In genomic region chr4:34412233-34412632, GRCh38 we compare ENCODE assay signal across 24 cellular contexts.
DNase-seq lines count a peak whose midpoint lies in the region; ATAC-seq, FAIRE-seq and TF ChIP-seq lines count a peak whose summit lies in the region.
"Had no signal": no experiment of that assay in that cellular context is flagged by ENCODE, and none has a peak within 500 bp of the region (broad histone marks: within the 10 kb centered on the region; RNA-seq: fewer than 3 reads in every experiment).

No MANE protein-coding gene starts in this region.

- no peak overlapping the region for H3K27ac ChIP-seq in MM.1S (ENCODE audit: low read length)
- H3K27ac ChIP-seq in GM12878 (ENCODE audit: control insufficient read depth, insufficient read depth): no peak overlapping the region
- H3K27ac ChIP-seq: 22Rv1, BLaER1, C4-2B had no signal

- H3F3A ChIP-seq in MM.1S (ENCODE audit: insufficient read depth, low read length): no peaks in the 10 kb centered on the region

- no peaks in the 10 kb centered on the region for H3K9me3 ChIP-seq in MM.1S (replicated peaks; ENCODE audit: insufficient read depth, low read length)
- H3K9me3 ChIP-seq in GM12878 (replicated peaks; ENCODE audit: control insufficient read depth, insufficient read depth, low read length): no peaks in the 10 kb centered on the region; the same call in 2 of the 3 replicates
- H3K9me3 ChIP-seq: BLaER1, Caco-2 had no signal

- H3K27me3 ChIP-seq in MM.1S (replicated peaks; ENCODE audit: insufficient read depth, low read length) (no peaks in the 10 kb centered on the region), GM12878 (replicated peaks in 1 of 2; ENCODE audit: control insufficient read depth in 2 of 2, insufficient read depth in 2 of 2, low read length in 1 of 2) (no peaks in the 10 kb centered on the region)
- H3K27me3 ChIP-seq: BLaER1 had no signal

- peak; percentile 53 for ATAC-seq in GM12878
- ATAC-seq in GM21423 (IDR thresholded peaks at IDR 0.05; ENCODE audit: unreplicated experiment): no peak
- ATAC-seq in HG02623 (IDR thresholded peaks at IDR 0.05; ENCODE audit: unreplicated experiment): no peak
- ATAC-seq: CD8-positive, alpha-beta T cell; GM23338; HCT116 had no signal

- no peak for TF ChIP-seq EP300 in GM12878 (IDR thresholded peaks at IDR 0.05; ENCODE audit: borderline replicate concordance in 1 of 2, control insufficient read depth in 1 of 2, low read depth in 2 of 2, low read length in 2 of 2)

- no peaks in the 10 kb centered on the region for H3K36me3 ChIP-seq in MM.1S (replicated peaks; ENCODE audit: insufficient read depth, low read length)
- H3K36me3 ChIP-seq in GM12878 (ENCODE audit: control insufficient read depth in 2 of 2, insufficient read depth in 2 of 2, low read length in 1 of 2): no peaks in the 10 kb centered on the region
- H3K36me3 ChIP-seq: BLaER1 had no signal

- RAD21 ChIA-PET in GM12878 (lab: Charles Lee; ENCODE audit: unreplicated experiment): no interaction called here

- H3K79me2 ChIP-seq in MM.1S (ENCODE audit: low read length): no peaks in the 10 kb centered on the region
- no peaks in the 10 kb centered on the region for H3K79me2 ChIP-seq in GM12878 (ENCODE audit: control insufficient read depth, insufficient read depth, low read length)

- no peak overlapping the region for H3K4me3 ChIP-seq in MM.1S (ENCODE audit: low read length)
- no peak overlapping the region for H3K4me3 ChIP-seq in GM12878
- H3K4me3 ChIP-seq: BLaER1, GM23338 had no signal

- in situ Hi-C loops in GM12878 (cut with MboI): no loop called here

- H3K27ac Mint-ChIP-seq in activated naive CD4-positive, alpha-beta T cell treated with anti-CD3 and anti-CD28 coated beads, Interleukin-2, amount 10 ng/mL, durations not matched to agents 7 days and 5 days: no peak overlapping the region
- H3K27ac Mint-ChIP-seq: B cell; CD4-positive, CD25-positive, alpha-beta regulatory T cell; CD8-positive, alpha-beta T cell; GM23338; H9 had no signal

- no peak overlapping the region for H3K4me3 Mint-ChIP-seq in activated naive CD4-positive, alpha-beta T cell treated with anti-CD3 and anti-CD28 coated beads, Interleukin-2, amount 10 ng/mL, durations not matched to agents 7 days and 5 days
- H3K4me3 Mint-ChIP-seq: B cell; CD4-positive, CD25-positive, alpha-beta regulatory T cell; CD8-positive, alpha-beta T cell; GM23338; H9 had no signal

- no peak overlapping the region for H2AFZ ChIP-seq in MM.1S (ENCODE audit: low read length)
- no peak overlapping the region for H2AFZ ChIP-seq in GM12878 (ENCODE audit: control insufficient read depth, low read depth, low read length)
- H2AFZ ChIP-seq: GM23338 had no signal

- H3K36me3 Mint-ChIP-seq in activated naive CD4-positive, alpha-beta T cell treated with anti-CD3 and anti-CD28 coated beads, Interleukin-2, amount 10 ng/mL, durations not matched to agents 7 days and 5 days: no peaks in the 10 kb centered on the region
- H3K36me3 Mint-ChIP-seq: CD4-positive, CD25-positive, alpha-beta regulatory T cell; CD8-positive, alpha-beta T cell had no signal

- POLR2A ChIA-PET in GM12878 (lab: Charles Lee): no interaction called here

- SMC1A ChIA-PET in GM12878 (lab: Charles Lee; ENCODE audit: uncharacterized antibody, unreplicated experiment): no interaction called here

- H3K27me3 Mint-ChIP-seq in activated naive CD4-positive, alpha-beta T cell treated with anti-CD3 and anti-CD28 coated beads, Interleukin-2, amount 10 ng/mL, durations not matched to agents 7 days and 5 days: no peaks in the 10 kb centered on the region
- H3K27me3 Mint-ChIP-seq: B cell; CD4-positive, CD25-positive, alpha-beta regulatory T cell had no signal

- TF ChIP-seq POLR2A in GM12878 (IDR thresholded peaks at IDR 0.05; ENCODE audit: low read depth, low read length): no peak

- H3K9ac ChIP-seq in MM.1S (ENCODE audit: low read length) (no peak overlapping the region), GM12878 (ENCODE audit: control insufficient read depth, insufficient read depth, low read length) (no peak overlapping the region)
- H3K9ac ChIP-seq: BLaER1 had no signal

- BruUV-seq in GM12878 (replicated peaks; lab: Mats Ljungman, UMichigan): no TSS peak

- no peak for TF ChIP-seq RAD21 in GM12878 (IDR thresholded peaks at IDR 0.05; ENCODE audit: insufficient read depth, low read depth, low read length)

- DNase-seq in SIG-M5 treated with dmso at 0.1 percent for 504 hours (lab: John Stamatoyannopoulos, UW; ENCODE audit: unreplicated experiment) (peak; percentile 4), SIG-M5 (lab: John Stamatoyannopoulos, UW) (no peak), MM.1S (peak; percentile 9), GM12878 (ENCODE audit: low read depth, low spot score) (no peak), NCI-H1105 (lab: John Stamatoyannopoulos, UW) (no peak)
- DNase-seq in activated naive CD4-positive, alpha-beta T cell treated with anti-CD3 and anti-CD28 coated beads, Interleukin-2, amount 10 ng/mL, durations not matched to agents 7 days and 5 days: no peak
- DNase-seq: Caco-2; CD4-positive, CD25-positive, alpha-beta regulatory T cell; CD8-positive, alpha-beta T cell; DMS153; DND-41; H9 had no signal

- no peaks in the 10 kb centered on the region for H3K9me2 ChIP-seq in MM.1S (replicated peaks; ENCODE audit: insufficient read depth, low read length)

- no peaks in the 10 kb centered on the region for H3K4me1 ChIP-seq in MM.1S (ENCODE audit: low read length)
- H3K4me1 ChIP-seq in GM12878 (ENCODE audit: control insufficient read depth, insufficient read depth, low read length): no peaks in the 10 kb centered on the region
- H3K4me1 ChIP-seq: BLaER1, Caco-2 had no signal

- no peak for FAIRE-seq in GM12878 (lab: Jason Lieb, UNC)
- FAIRE-seq: A204.1, G401.6, GM18507, GM19239 had no signal

- H3K4me2 ChIP-seq in MM.1S (ENCODE audit: low read depth, low read length) (no peak overlapping the region), GM12878 (ENCODE audit: control insufficient read depth, insufficient read depth) (no peak overlapping the region)
- H3K4me2 ChIP-seq: BLaER1, GM23338 had no signal

- no peaks in the 10 kb centered on the region for H3K4me1 Mint-ChIP-seq in activated naive CD4-positive, alpha-beta T cell treated with anti-CD3 and anti-CD28 coated beads, Interleukin-2, amount 10 ng/mL, durations not matched to agents 7 days and 5 days
- H3K4me1 Mint-ChIP-seq: B cell; CD4-positive, CD25-positive, alpha-beta regulatory T cell; GM23338; H9 had no signal

- H3K9me3 Mint-ChIP-seq in activated naive CD4-positive, alpha-beta T cell treated with anti-CD3 and anti-CD28 coated beads, Interleukin-2, amount 10 ng/mL, durations not matched to agents 7 days and 5 days: peaks cover 16% of the 10 kb centered on the region

- TF ChIP-seq CTCF in MM.1S (IDR thresholded peaks at IDR 0.05; ENCODE audit: low read length) (no peak), GM12878 (IDR thresholded peaks at IDR 0.05 in 2 of 3, conservative IDR thresholded peaks at IDR 0.05 in 1 of 3; ENCODE audit: control insufficient read depth in 2 of 3, extremely low read depth in 1 of 3, insufficient read depth in 1 of 3, low read depth in 3 of 3, low read length in 3 of 3) (no peak)

- no peaks in the 10 kb centered on the region for H4K20me1 ChIP-seq in MM.1S (ENCODE audit: insufficient read depth, low read length)
- no peaks in the 10 kb centered on the region for H4K20me1 ChIP-seq in GM12878 (ENCODE audit: control insufficient read depth, insufficient read depth)
- H4K20me1 ChIP-seq: BLaER1 had no signal

- CTCF ChIA-PET in GM12878 (lab: Yijun Ruan, JAX): no interaction called here
- CTCF ChIA-PET in activated naive CD4-positive, alpha-beta T cell treated with anti-CD3 and anti-CD28 coated beads, Interleukin-2, amount 10 ng/mL, durations not matched to agents 7 days and 5 days (lab: Charles Lee): no interaction called here

- intact Hi-C loops in GM12878 (cut with micrococcal nuclease; ENCODE audit: unreplicated experiment): no loop called here

- WGBS in GM12878 (ENCODE audit: insufficient coverage, insufficient replicate concordance, low lambda C conversion rate, missing lambda C conversion rate): 12% methylated on average over 2 of the region's 2 CpGs

TF ChIP-seq in GM12878, 131 proteins besides CTCF, POLR2A, EP300 and RAD21:
- TF ChIP-seq YY1 (IDR thresholded peaks at IDR 0.05; ENCODE audit: low read depth, low read length): no peak
- peak; percentile 50; the same call in 1 of the 2 replicates for TF ChIP-seq SPI1 (IDR thresholded peaks at IDR 0.05; ENCODE audit: borderline replicate concordance, insufficient read depth, low read depth, low read length)

Comparison
In these comparisons a context has a peak if more than half of its experiments do, and no peak if none do; other contexts are left out.
1. DNase-seq: peak in SIG-M5 treated with dmso at 0.1 percent for 504 hours (single experiment) and MM.1S (single experiment); none in SIG-M5 (single experiment), GM12878 (single experiment), NCI-H1105 (single experiment) and activated naive CD4-positive, alpha-beta T cell treated with anti-CD3 and anti-CD28 coated beads, Interleukin-2, amount 10 ng/mL, durations not matched to agents 7 days and 5 days (single experiment).